In genomic region chr6:169808608-169808967, GRCh38 we compare ENCODE assay signal across 26 cellular contexts.
"Had no signal": no experiment of that assay in that cellular context is flagged by ENCODE, and none has a peak within 500 bp of the region (broad histone marks: within the 10 kb centered on the region; RNA-seq: fewer than 3 reads in every experiment).

No MANE protein-coding gene starts in this region.

- DNase-seq: activated CD4-positive, alpha-beta T cell treated with anti-CD3 and anti-CD28 coated beads, Interleukin-2, amount 10 ng/mL, durations not matched to agents 7 days and 5 days; activated CD4-positive, CD25-positive, alpha-beta regulatory T cell; activated CD8-positive, alpha-beta T cell treated with anti-CD3 and anti-CD28 coated beads for 36 hours; activated gamma-delta T cell; activated naive CD4-positive, alpha-beta T cell treated with anti-CD3 and anti-CD28 coated beads for 36 hours; activated T-cell treated with anti-CD3 and anti-CD28 coated beads for 4 hours; activated T-cell treated with anti-CD3 and anti-CD28 coated beads, Interleukin-2, amount 50 U/mL, for 48 hours; amygdala; MG63; MV-4-11; NCI-H1092 treated with DMSO at 0.1 percent for 48 hours; NCI-H1417 treated with DMSO at 0.1 percent for 48 hours; NCI-H1694; NCI-H2029; NCI-H2107; NCI-H345; NCI-H510A; NCI-H526 treated with DMSO at 0.1 percent for 48 hours; NCI-H82; RPMI8226; T-helper 1 cell had no signal

- H3K27ac Mint-ChIP-seq: activated CD4-positive, alpha-beta T cell treated with anti-CD3 and anti-CD28 coated beads, Interleukin-2, amount 10 ng/mL, durations not matched to agents 7 days and 5 days; activated CD8-positive, alpha-beta T cell treated with anti-CD3 and anti-CD28 coated beads for 36 hours; activated naive CD4-positive, alpha-beta T cell treated with anti-CD3 and anti-CD28 coated beads for 36 hours; activated naive CD8-positive, alpha-beta T cell; activated T-helper 17 cell treated with anti-CD3 and anti-CD28 coated beads, Interleukin-2, amount 50 U/mL, for 72 hours; brain had no signal

- H3K27ac ChIP-seq: SK-N-MC, VCaP had no signal

- H3K36me3 ChIP-seq: MG63 had no signal

- H3K9me3 ChIP-seq: MG63 had no signal

- H3K4me3 Mint-ChIP-seq: activated CD4-positive, alpha-beta T cell treated with anti-CD3 and anti-CD28 coated beads, Interleukin-2, amount 10 ng/mL, durations not matched to agents 7 days and 5 days; activated CD8-positive, alpha-beta T cell treated with anti-CD3 and anti-CD28 coated beads for 36 hours; activated naive CD4-positive, alpha-beta T cell treated with anti-CD3 and anti-CD28 coated beads for 36 hours; activated naive CD8-positive, alpha-beta T cell; activated T-helper 17 cell treated with anti-CD3 and anti-CD28 coated beads, Interleukin-2, amount 50 U/mL, for 72 hours; brain had no signal

- H3K36me3 Mint-ChIP-seq: activated naive CD8-positive, alpha-beta T cell; brain had no signal

- H3K4me3 ChIP-seq: MG63, SK-N-MC had no signal

- H3K9me3 Mint-ChIP-seq: activated CD8-positive, alpha-beta T cell treated with anti-CD3 and anti-CD28 coated beads for 36 hours; activated naive CD4-positive, alpha-beta T cell treated with anti-CD3 and anti-CD28 coated beads for 36 hours; activated T-helper 17 cell treated with anti-CD3 and anti-CD28 coated beads, Interleukin-2, amount 50 U/mL, for 72 hours; brain had no signal
